ENCODE assay signal across 27 cellular contexts in genomic region chr2:171771463-171771862, GRCh38.
"Had no signal": no experiment of that assay in that cellular context is flagged by ENCODE, and none has a peak within 500 bp of the region (broad histone marks: within the 10 kb centered on the region; RNA-seq: fewer than 3 reads in every experiment).

No MANE protein-coding gene starts in this region.

- FAIRE-seq: colon, islet of Langerhans, keratinocyte had no signal

- H3K4me1 Mint-ChIP-seq: mesothelial cell of epicardium, naive B cell had no signal

- H3K9me3 ChIP-seq: gastrocnemius medialis, mucosa of descending colon had no signal

- H3K27me3 ChIP-seq: dorsolateral prefrontal cortex, esophagus squamous epithelium, gastrocnemius medialis, heart right ventricle, left lung had no signal

- H3K27me3 Mint-ChIP-seq: naive B cell had no signal

- H3K4me3 ChIP-seq: coronary artery, dorsolateral prefrontal cortex, esophagus squamous epithelium, gastrocnemius medialis, heart right ventricle, left lung, lower lobe of right lung, mucosa of descending colon had no signal

- ATAC-seq: esophagus mucosa, gastrocnemius medialis, heart right ventricle, left cardiac atrium, left lung, left ventricle myocardium superior, lower lobe of right lung, mucosa of descending colon had no signal

- H3K27ac Mint-ChIP-seq: mesothelial cell of epicardium had no signal

- DNase-seq: dermis blood vessel endothelial cell; dorsolateral prefrontal cortex; effector CD4-positive, alpha-beta T cell; effector memory CD4-positive, alpha-beta T cell; erythroblast; esophagus squamous epithelium; foreskin fibroblast; foreskin melanocyte; gastrocnemius medialis; glutamatergic neuron; head of caudate nucleus; heart right ventricle; hippocampal formation; left cardiac atrium; left lung; left ventricle myocardium superior; lower lobe of right lung; mesenchymal stem cell; mucosa of descending colon; naive B cell had no signal

- H3K4me3 Mint-ChIP-seq: mesothelial cell of epicardium, naive B cell had no signal

- H3K27ac ChIP-seq: coronary artery, dorsolateral prefrontal cortex, epithelial cell of prostate, esophagus squamous epithelium, gastrocnemius medialis, heart right ventricle, left lung, lower lobe of right lung had no signal

- H3K4me1 ChIP-seq: esophagus squamous epithelium, gastrocnemius medialis, heart right ventricle, left lung, lower lobe of right lung had no signal
